ENCODE assay signal across 8 cellular contexts in the genomic region with DNA sequence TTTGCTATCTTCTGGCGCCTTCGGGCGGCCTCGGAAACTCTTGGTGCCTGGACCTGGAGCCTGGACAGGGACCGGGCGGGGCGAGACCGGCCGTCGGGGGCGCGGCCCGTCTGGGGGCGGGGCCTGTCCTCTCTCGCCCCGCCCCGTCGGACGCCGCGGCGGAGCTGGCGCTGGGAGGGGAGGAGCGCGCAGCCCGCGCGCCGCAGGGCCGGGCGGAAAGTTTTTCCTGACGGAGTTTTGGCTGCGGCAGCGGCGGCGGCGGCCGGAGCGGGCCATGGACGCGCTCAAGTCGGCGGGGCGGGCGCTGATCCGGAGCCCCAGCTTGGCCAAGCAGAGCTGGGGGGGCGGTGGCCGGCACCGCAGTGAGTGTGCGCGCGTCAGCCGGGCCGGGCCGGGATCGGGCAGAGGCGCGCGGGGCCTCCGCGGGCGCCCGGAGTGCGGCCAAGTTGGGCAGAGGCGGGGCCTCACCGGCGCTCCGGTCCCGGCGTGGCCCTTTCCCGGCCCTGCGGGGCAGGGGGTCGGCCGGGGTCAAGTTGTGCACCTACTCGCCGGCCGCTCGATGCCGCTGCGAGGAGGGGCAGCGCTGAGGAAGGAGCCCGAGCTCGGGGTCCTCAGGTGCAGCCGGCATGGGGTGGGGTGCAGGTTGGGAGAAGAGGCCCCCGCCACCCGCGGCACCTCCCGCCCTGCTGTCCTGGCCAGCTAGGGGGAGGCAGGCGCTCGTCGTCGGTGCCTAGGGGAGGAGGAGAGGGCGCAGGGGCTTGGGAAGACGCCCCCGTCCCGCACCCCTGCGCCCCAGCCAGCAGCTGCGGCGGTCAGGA. TPM values are rescaled to one million over a fixed set of nuclear protein-coding genes. Genes with fewer than 3 reads are reported as not detected.
DNase-seq lines count a peak whose midpoint lies in the region; ATAC-seq, FAIRE-seq and TF ChIP-seq lines count a peak whose summit lies in the region.

A gene with protein sequence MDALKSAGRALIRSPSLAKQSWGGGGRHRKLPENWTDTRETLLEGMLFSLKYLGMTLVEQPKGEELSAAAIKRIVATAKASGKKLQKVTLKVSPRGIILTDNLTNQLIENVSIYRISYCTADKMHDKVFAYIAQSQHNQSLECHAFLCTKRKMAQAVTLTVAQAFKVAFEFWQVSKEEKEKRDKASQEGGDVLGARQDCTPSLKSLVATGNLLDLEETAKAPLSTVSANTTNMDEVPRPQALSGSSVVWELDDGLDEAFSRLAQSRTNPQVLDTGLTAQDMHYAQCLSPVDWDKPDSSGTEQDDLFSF (plus strand): TSS at position 182 of the 818 bp plus-strand sequence. CDS start 93 bp downstream, at position 275.

- H3K27me3 ChIP-seq in BLaER1 (no peaks in the 10 kb centered on the region), thyroid gland (no peaks in the 10 kb centered on the region)

- H3K9me3 ChIP-seq in BLaER1 (no peaks in the 10 kb centered on the region), thyroid gland (no peaks in the 10 kb centered on the region)

- 0% methylated on average over 4 to 19 of the region's 99 CpGs for WGBS in thyroid gland, 2 donors

- intact Hi-C loops in Right ventricle myocardium inferior (cut with DNase I) (loop anchor here (5.0 kb wide), 1 partner anchor 254 kb away; no protein-coding TSS in a partner anchor), thyroid gland (cut with DNase I) (loop anchor here (5.0 to 10.0 kb wide), 2 partner anchors 69 to 251 kb away; no protein-coding TSS in a partner anchor)

- peaks cover 5% of the 10 kb centered on the region for H3K36me3 Mint-ChIP-seq in activated naive CD8-positive, alpha-beta T cell treated with anti-CD3 and anti-CD28 coated beads, Interleukin-2, amount 10 ng/mL, durations not matched to agents 7 days and 5 days

- no peaks in the 10 kb centered on the region for H3K36me3 ChIP-seq in BLaER1
- H3K36me3 ChIP-seq in thyroid gland, result no peaks in the 10 kb centered on the region

- H3K9me3 Mint-ChIP-seq in activated naive CD8-positive, alpha-beta T cell treated with anti-CD3 and anti-CD28 coated beads, Interleukin-2, amount 10 ng/mL, durations not matched to agents 7 days and 5 days, result no peaks in the 10 kb centered on the region

- peaks cover 18% of the 10 kb centered on the region for H4K20me1 ChIP-seq in BLaER1

- H3K4me3 ChIP-seq in BLaER1, result peak within 1 kb of the TSS; percentile 97
- H3K4me3 ChIP-seq in thyroid gland (replicated peaks in 1 of 3), result peak within 1 kb of the TSS; percentile 82 to 91 (median 87)

- FAIRE-seq in GM19239 (lab: Jason Lieb, UNC), result peak; percentile 39

- H3K27ac ChIP-seq in BLaER1 (peak within 1 kb of the TSS; percentile 81), thyroid gland (peak within 1 kb of the TSS; percentile 64 to 76 (median 70))

- H3K27me3 Mint-ChIP-seq in activated naive CD8-positive, alpha-beta T cell treated with anti-CD3 and anti-CD28 coated beads, Interleukin-2, amount 10 ng/mL, durations not matched to agents 7 days and 5 days, result peaks cover 2% of the 10 kb centered on the region

- TF ChIP-seq CTCF in omental fat pad (IDR thresholded peaks at IDR 0.05) (no peak), thyroid gland (IDR thresholded peaks at IDR 0.05) (peak in 2 of 6 experiments; percentile 13 to 14)

- TF ChIP-seq POLR2A in thyroid gland (IDR thresholded peaks at IDR 0.05), result peak; percentile 87 to 96

- ATAC-seq in HG03521 (IDR thresholded peaks at IDR 0.05; ENCODE audit: unreplicated experiment) (peak; percentile 90), Right ventricle myocardium inferior (peak; percentile 97), omental fat pad (ENCODE audit: low FRiP score) (peak; percentile 95)
- peak; percentile 82 for ATAC-seq in activated naive CD8-positive, alpha-beta T cell treated with anti-CD3 and anti-CD28 coated beads, Interleukin-2, amount 10 ng/mL, durations not matched to agents 7 days and 5 days (ENCODE audit: low read depth)

- H3K4me2 ChIP-seq in BLaER1, result peak within 1 kb of the TSS; percentile 99

- H3K9ac ChIP-seq in BLaER1, result peak within 1 kb of the TSS; percentile 89

- peak within 1 kb of the TSS; percentile 88 for H3K4me3 Mint-ChIP-seq in activated naive CD8-positive, alpha-beta T cell treated with anti-CD3 and anti-CD28 coated beads, Interleukin-2, amount 10 ng/mL, durations not matched to agents 7 days and 5 days

- H3K4me1 ChIP-seq in BLaER1, result peaks cover 46% of the 10 kb centered on the region
- H3K4me1 ChIP-seq in thyroid gland, result peaks cover 23 to 31% of the 10 kb centered on the region in 2 donors

- H3K4me1 Mint-ChIP-seq in activated naive CD8-positive, alpha-beta T cell treated with anti-CD3 and anti-CD28 coated beads, Interleukin-2, amount 10 ng/mL, durations not matched to agents 7 days and 5 days, result peaks cover 32% of the 10 kb centered on the region

- POLR2A ChIA-PET in activated naive CD8-positive, alpha-beta T cell treated with anti-CD3 and anti-CD28 coated beads, Interleukin-2, amount 10 ng/mL, durations not matched to agents 7 days and 5 days (lab: Charles Lee), result interaction anchor here (1.2 to 2.4 kb wide), 5 partner anchors 10 to 76 kb away, joined by 3 to 13 read pairs (median 7); no protein-coding TSS in a partner anchor

- H3K27ac Mint-ChIP-seq in activated naive CD8-positive, alpha-beta T cell treated with anti-CD3 and anti-CD28 coated beads, Interleukin-2, amount 10 ng/mL, durations not matched to agents 7 days and 5 days, result peak within 1 kb of the TSS; percentile 70

- peak; percentile 83 for DNase-seq in GM19239 (ENCODE audit: insufficient read length, low spot score)
- peak; percentile 19 for DNase-seq in SKM-1 (lab: John Stamatoyannopoulos, UW; ENCODE audit: unreplicated experiment)
- DNase-seq in activated naive CD8-positive, alpha-beta T cell treated with anti-CD3 and anti-CD28 coated beads, Interleukin-2, amount 10 ng/mL, durations not matched to agents 7 days and 5 days, result peak; percentile 83
- DNase-seq in Right ventricle myocardium inferior (ENCODE audit: missing footprints), result peak; percentile 91
- DNase-seq in omental fat pad (ENCODE audit: low spot score), result no peak
- peak; percentile 75 to 76 for DNase-seq in thyroid gland

RNA-seq across cellular contexts. Expression of the gene that starts here (rescaled TPM):
- total RNA-seq in activated naive CD8-positive, alpha-beta T cell treated with anti-CD3 and anti-CD28 coated beads, Interleukin-2, amount 10 ng/mL, durations not matched to agents 7 days and 5 days, result 10 to 100 TPM; 77.3 to 79.6 TPM
- 12.3 TPM for total RNA-seq in Right ventricle myocardium inferior
- 10 to 100 TPM in 3 of 4 donors, 1 to 10 TPM in 1; 7.1 to 18.7 (median 15.8) TPM for total RNA-seq in omental fat pad
- 10 to 100 TPM; 25.1 to 40.9 (median 34.4) TPM for total RNA-seq in thyroid gland
